20 cellular contexts compared by ENCODE assay signal in genomic region chr3:80017369-80017768, GRCh38.
DNase-seq lines count a peak whose midpoint lies in the region; ATAC-seq and TF ChIP-seq lines count a peak whose summit lies in the region.
"Had no signal": no experiment of that assay in that cellular context is flagged by ENCODE, and none has a peak within 500 bp of the region (broad histone marks: within the 10 kb centered on the region; RNA-seq: fewer than 3 reads in every experiment).

No MANE protein-coding gene starts in this region.

- no peaks in the 10 kb centered on the region for H3K4me1 ChIP-seq in effector memory CD4-positive, alpha-beta T cell (ENCODE audit: control insufficient read depth, insufficient read depth, low read length, poor library complexity, severe bottlenecking)
- H3K4me1 ChIP-seq: BLaER1, HAP-1 had no signal

- in situ Hi-C loops in astrocyte of the cerebellum (cut with HindIII; ENCODE audit: low sequenced_read_pairs) = no loop called here

- H3K9me3 Mint-ChIP-seq in activated T-helper 2 cell treated with anti-CD3 and anti-CD28 coated beads, Interferon-gamma antibody, Interleukin-2, Interleukin-4, amounts not matched to agents 10 μg/mL and 5 μg/mL and 100 μg/mL, durations not matched to agents 14 hours and 24 hours and 36 hours = peaks cover 25% of the 10 kb centered on the region

- DNase-seq in NOMO-1 treated with DMSO at 0.1 percent for 48 hours (lab: John Stamatoyannopoulos, UW; ENCODE audit: unreplicated experiment) = peak; percentile 30
- DNase-seq in NOMO-1 treated with dmso at 0.1 percent for 144 hours (lab: John Stamatoyannopoulos, UW; ENCODE audit: unreplicated experiment) = no peak
- DNase-seq in NB4 (ENCODE audit: low read depth) = peak; percentile 10
- DNase-seq in astrocyte of the cerebellum (ENCODE audit: low read depth) = peak; percentile 67
- DNase-seq in smooth muscle cell of the brain vasculature (ENCODE audit: low read depth, low spot score) = peak; percentile 13
- no peak for DNase-seq in left cardiac atrium
- no peak for DNase-seq in activated T-helper 2 cell treated with anti-CD3 and anti-CD28 coated beads, Interferon-gamma antibody, Interleukin-2, Interleukin-4, amounts not matched to agents 10 μg/mL and 5 μg/mL and 100 μg/mL, durations not matched to agents 14 hours and 24 hours and 36 hours (ENCODE audit: low spot score)
- DNase-seq in effector memory CD4-positive, alpha-beta T cell = no peak
- DNase-seq: CD4-positive, alpha-beta memory T cell; DMS153; GF-D8; NCI-H1436 treated with DMSO at 0.1 percent for 48 hours; NCI-H2029; NCI-H2171 treated with DMSO at 0.1 percent for 48 hours; NCI-H446; NCI-H69 had no signal

- H3K4me3 Mint-ChIP-seq in activated T-helper 2 cell treated with anti-CD3 and anti-CD28 coated beads, Interferon-gamma antibody, Interleukin-2, Interleukin-4, amounts not matched to agents 10 μg/mL and 5 μg/mL and 100 μg/mL, durations not matched to agents 14 hours and 24 hours and 36 hours (ENCODE audit: low read depth) = no peak overlapping the region
- H3K4me3 Mint-ChIP-seq: CD4-positive, alpha-beta memory T cell had no signal

- no peaks in the 10 kb centered on the region for H3K36me3 Mint-ChIP-seq in activated T-helper 2 cell treated with anti-CD3 and anti-CD28 coated beads, Interferon-gamma antibody, Interleukin-2, Interleukin-4, amounts not matched to agents 10 μg/mL and 5 μg/mL and 100 μg/mL, durations not matched to agents 14 hours and 24 hours and 36 hours (ENCODE audit: low read depth)
- H3K36me3 Mint-ChIP-seq: CD4-positive, alpha-beta memory T cell had no signal

- intact Hi-C loops in left cardiac atrium (cut with DNase I) = no loop called here
- intact Hi-C loops in activated T-helper 2 cell treated with anti-CD3 and anti-CD28 coated beads, Interferon-gamma antibody, Interleukin-2, Interleukin-4, amounts not matched to agents 10 μg/mL and 5 μg/mL and 100 μg/mL, durations not matched to agents 14 hours and 24 hours and 36 hours (cut with micrococcal nuclease) = no loop called here

- H3K4me3 ChIP-seq in NB4 (ENCODE audit: low read depth, low read length) = no peak overlapping the region
- no peak overlapping the region for H3K4me3 ChIP-seq in astrocyte of the cerebellum (ENCODE audit: low read depth, low read length)
- H3K4me3 ChIP-seq in effector memory CD4-positive, alpha-beta T cell (ENCODE audit: insufficient read depth, low read depth, low read length, poor library complexity, severe bottlenecking) = no peak overlapping the region
- H3K4me3 ChIP-seq: BLaER1, HAP-1 had no signal

- H3K27me3 Mint-ChIP-seq in activated T-helper 2 cell treated with anti-CD3 and anti-CD28 coated beads, Interferon-gamma antibody, Interleukin-2, Interleukin-4, amounts not matched to agents 10 μg/mL and 5 μg/mL and 100 μg/mL, durations not matched to agents 14 hours and 24 hours and 36 hours (ENCODE audit: low read depth) = no peaks in the 10 kb centered on the region
- H3K27me3 Mint-ChIP-seq: CD4-positive, alpha-beta memory T cell had no signal

- no peaks in the 10 kb centered on the region for H3K36me3 ChIP-seq in effector memory CD4-positive, alpha-beta T cell (ENCODE audit: control insufficient read depth, insufficient read depth, low read length)
- H3K36me3 ChIP-seq: BLaER1, HAP-1 had no signal

- no peak overlapping the region for H3K27ac Mint-ChIP-seq in activated T-helper 2 cell treated with anti-CD3 and anti-CD28 coated beads, Interferon-gamma antibody, Interleukin-2, Interleukin-4, amounts not matched to agents 10 μg/mL and 5 μg/mL and 100 μg/mL, durations not matched to agents 14 hours and 24 hours and 36 hours
- H3K27ac Mint-ChIP-seq: CD4-positive, alpha-beta memory T cell had no signal

- TF ChIP-seq POLR2A in NB4 (IDR thresholded peaks at IDR 0.05; ENCODE audit: extremely low read depth, insufficient read length) = no peak

- no peaks in the 10 kb centered on the region for H3K9me3 ChIP-seq in effector memory CD4-positive, alpha-beta T cell (ENCODE audit: control insufficient read depth, low read length)
- H3K9me3 ChIP-seq: BLaER1, HAP-1 had no signal

- TF ChIP-seq CTCF in NB4 (IDR thresholded peaks at IDR 0.05; ENCODE audit: low read depth, low read length) (no peak), astrocyte of the cerebellum (IDR thresholded peaks at IDR 0.05; ENCODE audit: low read depth, low read length, missing control alignments) (no peak)

- H3K4me1 Mint-ChIP-seq in activated T-helper 2 cell treated with anti-CD3 and anti-CD28 coated beads, Interferon-gamma antibody, Interleukin-2, Interleukin-4, amounts not matched to agents 10 μg/mL and 5 μg/mL and 100 μg/mL, durations not matched to agents 14 hours and 24 hours and 36 hours (ENCODE audit: low read depth) = no peaks in the 10 kb centered on the region
- H3K4me1 Mint-ChIP-seq: CD4-positive, alpha-beta memory T cell had no signal

- H3K27ac ChIP-seq in effector memory CD4-positive, alpha-beta T cell (ENCODE audit: insufficient read depth, low read length, poor library complexity, severe bottlenecking) = no peak overlapping the region
- H3K27ac ChIP-seq: BLaER1, HL-60, KMS-11 had no signal

- H3K27me3 ChIP-seq in effector memory CD4-positive, alpha-beta T cell (replicated peaks; ENCODE audit: control insufficient read depth, insufficient read depth, low read length, poor library complexity, severe bottlenecking) = no peaks in the 10 kb centered on the region
- H3K27me3 ChIP-seq: BLaER1 had no signal

- ATAC-seq in left cardiac atrium = no peak

Comparison
In these comparisons a context has a peak if more than half of its experiments do, and no peak if none do; other contexts are left out.
1. DNase-seq: peak in NOMO-1 treated with DMSO at 0.1 percent for 48 hours (single experiment), NB4 (single experiment), astrocyte of the cerebellum (single experiment) and smooth muscle cell of the brain vasculature (single experiment); none in NOMO-1 treated with dmso at 0.1 percent for 144 hours (single experiment), left cardiac atrium (single experiment), activated T-helper 2 cell treated with anti-CD3 and anti-CD28 coated beads, Interferon-gamma antibody, Interleukin-2, Interleukin-4, amounts not matched to agents 10 μg/mL and 5 μg/mL and 100 μg/mL, durations not matched to agents 14 hours and 24 hours and 36 hours (single experiment) and effector memory CD4-positive, alpha-beta T cell (0 of 3).